Comparison of ENCODE assay signal across 8 cellular contexts in the genomic region with DNA sequence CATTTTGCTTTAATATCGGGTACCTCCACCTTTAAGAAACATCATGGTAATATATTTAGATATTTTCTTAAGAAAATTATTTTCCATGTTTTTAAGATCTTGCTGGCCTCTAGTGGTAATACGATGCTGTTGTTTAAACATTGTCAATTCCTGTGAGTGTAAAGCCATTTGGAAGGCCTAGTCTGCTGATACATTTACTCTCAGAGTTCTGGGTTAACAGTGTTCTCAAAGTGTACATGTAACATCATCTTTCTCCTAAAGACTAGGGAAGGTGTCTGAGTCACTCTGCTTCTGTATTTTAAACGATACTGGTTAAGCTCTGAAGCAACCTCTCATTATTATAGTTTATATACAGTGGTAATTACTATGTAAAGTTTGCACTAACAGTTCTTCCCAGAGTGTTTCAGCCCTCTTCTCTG.
DNase-seq lines count a peak whose midpoint lies in the region; ATAC-seq and TF ChIP-seq lines count a peak whose summit lies in the region.

No MANE protein-coding gene starts in this region.

- peak in 1 of 2 experiments; percentile 18 for DNase-seq in HL-60 (ENCODE audit: low read depth in 1 of 2, low spot score in 1 of 2)
- DNase-seq in RWPE1 (ENCODE audit: low spot score) = peak; percentile 48
- peak; percentile 76 for DNase-seq in fibroblast of villous mesenchyme (ENCODE audit: low read depth)
- DNase-seq in stomach = no peak
- no peak for DNase-seq in activated T-cell treated with anti-CD3 and anti-CD28 coated beads, Interleukin-2, amount 50 U/mL, for 1 hour

- H3K27ac ChIP-seq in HL-60 (replicated peaks) (peak overlapping the region; percentile 74), RWPE1 (no peak overlapping the region), stomach (no peak overlapping the region)

- no peak for TF ChIP-seq EP300 in stomach (IDR thresholded peaks at IDR 0.05)

- 19 to 22% (median 21%) methylated on average over 3 of the region's 3 CpGs for WGBS in stomach, 5 donors

- POLR2A ChIA-PET in RWPE1 (lab: Yijun Ruan, JAX; ENCODE audit: low non-redundant PET) = no interaction called here

- no peaks in the 10 kb centered on the region for H3K27me3 ChIP-seq in HL-60 (ENCODE audit: insufficient read depth, poor library complexity, severe bottlenecking)
- no peaks in the 10 kb centered on the region for H3K27me3 ChIP-seq in stomach

- intact Hi-C loops in stomach (cut with DNase I; ENCODE audit: low total_unique reads) = loop anchor here (10.0 kb wide), 1 partner anchor 248 kb away; no protein-coding TSS in a partner anchor

- no peak overlapping the region for H3K4me3 ChIP-seq in HL-60 (replicated peaks; ENCODE audit: insufficient read depth, low read length)
- no peak overlapping the region for H3K4me3 ChIP-seq in fibroblast of villous mesenchyme (ENCODE audit: low read depth, low read length)
- H3K4me3 ChIP-seq in stomach = no peak overlapping the region

- CTCF ChIA-PET in RWPE1 (lab: Yijun Ruan, JAX) = interaction anchor here (0.6 to 1.1 kb wide), 6 partner anchors 11 to 335 kb away, joined by 3 to 4 read pairs (median 4); no protein-coding TSS in a partner anchor

- ATAC-seq in HG03460 (IDR thresholded peaks at IDR 0.05; ENCODE audit: unreplicated experiment) = no peak
- ATAC-seq in HG03045 (IDR thresholded peaks at IDR 0.05; ENCODE audit: unreplicated experiment) = no peak
- ATAC-seq in HG03039 (IDR thresholded peaks at IDR 0.05; ENCODE audit: unreplicated experiment) = no peak

- no peaks in the 10 kb centered on the region for H3K36me3 ChIP-seq in stomach

- no peaks in the 10 kb centered on the region for H3K9me3 ChIP-seq in stomach

- H3K4me1 ChIP-seq in stomach = peaks cover 0 to 39% (median 3%) of the 10 kb centered on the region in 4 donors

- no peak for TF ChIP-seq POLR2A in stomach (IDR thresholded peaks at IDR 0.05)

- TF ChIP-seq CTCF in HL-60 (IDR thresholded peaks at IDR 0.05; ENCODE audit: insufficient read depth, low read length) (no peak), RWPE1 (conservative IDR thresholded peaks at IDR 0.05; ENCODE audit: low read depth) (peak; percentile 76), fibroblast of villous mesenchyme (IDR thresholded peaks at IDR 0.05; ENCODE audit: insufficient read depth, low read depth, low read length) (peak; percentile 64), stomach (IDR thresholded peaks at IDR 0.05) (peak in 4 of 7 experiments; percentile 15 to 33 (median 20))

Comparison
In these comparisons a context has a peak if more than half of its experiments do, and no peak if none do; other contexts are left out.
1. DNase-seq: peak in RWPE1 (single experiment) and fibroblast of villous mesenchyme (single experiment); none in stomach (single experiment) and activated T-cell treated with anti-CD3 and anti-CD28 coated beads, Interleukin-2, amount 50 U/mL, for 1 hour (single experiment).